In genomic region chr15:101652783-101653430, GRCh38 we compare ENCODE assay signal across 8 cellular contexts. TPM values are rescaled to one million over a fixed set of nuclear protein-coding genes. Genes with fewer than 3 reads are reported as not detected.
DNase-seq lines count a peak whose midpoint lies in the region; ATAC-seq and TF ChIP-seq lines count a peak whose summit lies in the region.

No MANE protein-coding gene starts in this region.

- H3K9me3 ChIP-seq in ovary, result no peaks in the 10 kb centered on the region

- H3K27me3 Mint-ChIP-seq in activated naive CD4-positive, alpha-beta T cell treated with anti-CD3 and anti-CD28 coated beads for 36 hours (ENCODE audit: low read depth), result no peaks in the 10 kb centered on the region

- H3K4me1 ChIP-seq in ovary (ENCODE audit: insufficient read depth), result peaks cover 5% of the 10 kb centered on the region

- peak overlapping the region; percentile 95 for H3K27ac Mint-ChIP-seq in activated naive CD4-positive, alpha-beta T cell treated with anti-CD3 and anti-CD28 coated beads for 36 hours

- no peaks in the 10 kb centered on the region for H3K36me3 ChIP-seq in ovary

- peak overlapping the region; percentile 89 for H3K4me3 Mint-ChIP-seq in activated naive CD4-positive, alpha-beta T cell treated with anti-CD3 and anti-CD28 coated beads for 36 hours

- H3K4me1 Mint-ChIP-seq in activated naive CD4-positive, alpha-beta T cell treated with anti-CD3 and anti-CD28 coated beads for 36 hours (ENCODE audit: low read depth), result peaks cover 48% of the 10 kb centered on the region

- peak overlapping the region; percentile 60 to 92 for H3K27ac ChIP-seq in ovary

- no peaks in the 10 kb centered on the region for H3K9me3 Mint-ChIP-seq in activated naive CD4-positive, alpha-beta T cell treated with anti-CD3 and anti-CD28 coated beads for 36 hours

- WGBS in ovary, 3 donors, result 25 to 37% (median 29%) methylated on average over 35 to 42 of the region's 42 CpGs

- CTCF ChIA-PET in activated naive CD4-positive, alpha-beta T cell treated with anti-CD3 and anti-CD28 coated beads for 36 hours (lab: Charles Lee), result no interaction called here

- TF ChIP-seq POLR2A in ovary (IDR thresholded peaks at IDR 0.05), result no peak

- H3K4me3 ChIP-seq in fibroblast of villous mesenchyme (ENCODE audit: low read depth, low read length), result peak overlapping the region; percentile 86
- H3K4me3 ChIP-seq in ovary, result peak overlapping the region; percentile 97

- TF ChIP-seq EP300 in ovary (IDR thresholded peaks at IDR 0.05), result no peak

- no peak for ATAC-seq in HG03280 (IDR thresholded peaks at IDR 0.05; ENCODE audit: unreplicated experiment)

- H3K36me3 Mint-ChIP-seq in activated naive CD4-positive, alpha-beta T cell treated with anti-CD3 and anti-CD28 coated beads for 36 hours (ENCODE audit: low read depth), result peaks cover 7% of the 10 kb centered on the region

- TF ChIP-seq CTCF in fibroblast of villous mesenchyme (IDR thresholded peaks at IDR 0.05; ENCODE audit: insufficient read depth, low read depth, low read length), result no peak
- TF ChIP-seq CTCF in ovary (IDR thresholded peaks at IDR 0.05), result no peak

- intact Hi-C loops in activated naive CD4-positive, alpha-beta T cell treated with anti-CD3 and anti-CD28 coated beads for 36 hours (cut with micrococcal nuclease), result loop anchor here (1.0 to 5.0 kb wide), 9 partner anchors 12 to 1056 kb away; partner anchors contain the start of genes SELENOS and TARS3
- intact Hi-C loops in ovary (cut with DNase I), result no loop called here

- no peaks in the 10 kb centered on the region for H3K27me3 ChIP-seq in ovary

- no peak for DNase-seq in activated naive CD4-positive, alpha-beta T cell treated with anti-CD3 and anti-CD28 coated beads for 36 hours
- no peak for DNase-seq in activated naive CD4-positive, alpha-beta T cell treated with Interleukin-2 at 50 U/mL for 16 hours
- peak; percentile 17 to 20 for DNase-seq in activated CD4-positive, alpha-beta T cell treated with anti-CD3 and anti-CD28 coated beads, Interleukin-2, amount 50 U/mL, for 48 hours
- DNase-seq in fibroblast of villous mesenchyme (ENCODE audit: low read depth), result peak; percentile 56
- peak in 1 of 5 donors; percentile 28 for DNase-seq in ovary
- DNase-seq in cerebellar cortex (ENCODE audit: low spot score), result no peak
- no peak for DNase-seq in NCI-H128 (lab: John Stamatoyannopoulos, UW; ENCODE audit: unreplicated experiment)

RNA-seq across cellular contexts. Expression of gene TM2D3, which starts 0.7 kb away (rescaled TPM):
- total RNA-seq in activated naive CD4-positive, alpha-beta T cell treated with anti-CD3 and anti-CD28 coated beads for 36 hours, result 10 to 100 TPM; 52.8 to 53.0 TPM
- total RNA-seq in fibroblast of villous mesenchyme (36.7 and 48.4 TPM in 2 replicates), ovary (10 to 100 TPM; 46.0 to 76.9 (median 57.3) TPM)
- polyA plus RNA-seq in ovary, result 10 to 100 TPM; 46.5 to 70.7 TPM

Comparison
In these comparisons a context has a peak if more than half of its experiments do, and no peak if none do; other contexts are left out.
1. DNase-seq: peak in activated CD4-positive, alpha-beta T cell treated with anti-CD3 and anti-CD28 coated beads, Interleukin-2, amount 50 U/mL, for 48 hours (2 of 2) and fibroblast of villous mesenchyme (single experiment); none in activated naive CD4-positive, alpha-beta T cell treated with anti-CD3 and anti-CD28 coated beads for 36 hours (single experiment), activated naive CD4-positive, alpha-beta T cell treated with Interleukin-2 at 50 U/mL for 16 hours (single experiment), cerebellar cortex (single experiment) and NCI-H128 (single experiment).